In the genomic region with DNA sequence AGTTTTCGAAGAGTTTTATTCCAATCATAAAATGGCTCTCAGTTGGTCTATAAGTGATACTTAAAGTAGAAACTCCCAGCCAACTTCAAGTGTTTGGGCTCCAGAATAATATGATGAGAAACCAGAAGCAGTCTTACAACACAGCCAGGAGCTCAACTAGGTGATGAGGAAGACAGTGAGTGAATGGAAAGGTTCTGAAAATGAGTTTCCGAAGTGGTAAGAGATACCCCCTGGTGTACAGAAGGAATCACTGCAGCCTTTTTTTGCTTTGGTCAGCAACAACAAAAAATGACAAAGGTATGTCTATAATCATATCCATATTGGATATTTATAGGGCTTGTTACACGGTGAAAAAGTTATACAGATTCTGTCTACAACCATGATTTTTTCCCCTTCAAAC, we compare ENCODE assay signal across 10 cellular contexts. TPM values are rescaled to one million over a fixed set of nuclear protein-coding genes. Genes with fewer than 3 reads are reported as not detected.
DNase-seq lines count a peak whose midpoint lies in the region; ATAC-seq and TF ChIP-seq lines count a peak whose summit lies in the region.
"Had no signal": no experiment of that assay in that cellular context is flagged by ENCODE, and none has a peak within 500 bp of the region (broad histone marks: within the 10 kb centered on the region; RNA-seq: fewer than 3 reads in every experiment).

No MANE protein-coding gene starts in this region.

- POLR2A ChIA-PET in RWPE1 (lab: Yijun Ruan, JAX; ENCODE audit: low non-redundant PET): no interaction called here

- H3K27me3 Mint-ChIP-seq in stimulated activated naive B cell treated with anti-CD40 and anti-IgM and Interleukin-4, amounts not matched to agents 10 μg/mL and 1 μg/mL and 100 μg/mL, for 72 hours: peaks cover 0 to 4% of the 10 kb centered on the region in 2 donors
- H3K27me3 Mint-ChIP-seq: activated CD4-positive, alpha-beta T cell treated with anti-CD3 and anti-CD28 coated beads, Interleukin-2, amount 10 ng/mL, durations not matched to agents 24 days and 14 days had no signal

- no peaks in the 10 kb centered on the region for H3K9me3 Mint-ChIP-seq in stimulated activated naive B cell treated with anti-CD40 and anti-IgM and Interleukin-4, amounts not matched to agents 10 μg/mL and 1 μg/mL and 100 μg/mL, for 72 hours
- H3K9me3 Mint-ChIP-seq: activated CD4-positive, alpha-beta T cell treated with anti-CD3 and anti-CD28 coated beads, Interleukin-2, amount 10 ng/mL, durations not matched to agents 24 days and 14 days had no signal

- no peak overlapping the region for H3K4me3 ChIP-seq in AG10803 (ENCODE audit: low read length)
- H3K4me3 ChIP-seq in HL-60 (replicated peaks; ENCODE audit: insufficient read depth, low read length): no peak overlapping the region

- no peak overlapping the region for H3K27ac Mint-ChIP-seq in stimulated activated naive B cell treated with anti-CD40 and anti-IgM and Interleukin-4, amounts not matched to agents 10 μg/mL and 1 μg/mL and 100 μg/mL, for 72 hours
- H3K27ac Mint-ChIP-seq: activated CD4-positive, alpha-beta T cell treated with anti-CD3 and anti-CD28 coated beads, Interleukin-2, amount 10 ng/mL, durations not matched to agents 24 days and 14 days; naive thymus-derived CD8-positive, alpha-beta T cell had no signal

- TF ChIP-seq CTCF in AG10803 (conservative IDR thresholded peaks at IDR 0.05; ENCODE audit: low read length) (peak; percentile 15; the same call in 1 of the 2 replicates), HL-60 (IDR thresholded peaks at IDR 0.05; ENCODE audit: insufficient read depth, low read length) (peak; percentile 10), RWPE1 (conservative IDR thresholded peaks at IDR 0.05; ENCODE audit: low read depth) (peak; percentile 70), foreskin keratinocyte (conservative IDR thresholded peaks at IDR 0.05) (peak; percentile 71)

- no peaks in the 10 kb centered on the region for H3K36me3 Mint-ChIP-seq in stimulated activated naive B cell treated with anti-CD40 and anti-IgM and Interleukin-4, amounts not matched to agents 10 μg/mL and 1 μg/mL and 100 μg/mL, for 72 hours
- H3K36me3 Mint-ChIP-seq: naive thymus-derived CD8-positive, alpha-beta T cell had no signal

- H3K27me3 ChIP-seq in HL-60 (ENCODE audit: insufficient read depth, poor library complexity, severe bottlenecking) (no peaks in the 10 kb centered on the region), foreskin keratinocyte (peaks cover 2% of the 10 kb centered on the region)

- CTCF ChIA-PET in RWPE1 (lab: Yijun Ruan, JAX): interaction anchor here (0.6 to 0.7 kb wide), 2 partner anchors 15 to 419 kb away, joined by 3 to 5 read pairs; no protein-coding TSS in a partner anchor

- ATAC-seq in foreskin keratinocyte (peak; percentile 48), HG03460 (IDR thresholded peaks at IDR 0.05; ENCODE audit: unreplicated experiment) (no peak)
- ATAC-seq in stimulated activated naive B cell treated with anti-CD40 and anti-IgM and Interleukin-4, amounts not matched to agents 10 μg/mL and 1 μg/mL and 100 μg/mL, for 72 hours (replicated peaks): no peak
- ATAC-seq: naive thymus-derived CD8-positive, alpha-beta T cell had no signal

- H3K4me1 Mint-ChIP-seq in stimulated activated naive B cell treated with anti-CD40 and anti-IgM and Interleukin-4, amounts not matched to agents 10 μg/mL and 1 μg/mL and 100 μg/mL, for 72 hours: no peaks in the 10 kb centered on the region
- H3K4me1 Mint-ChIP-seq: activated CD4-positive, alpha-beta T cell treated with anti-CD3 and anti-CD28 coated beads, Interleukin-2, amount 10 ng/mL, durations not matched to agents 24 days and 14 days; naive thymus-derived CD8-positive, alpha-beta T cell had no signal

- no peak overlapping the region for H3K4me3 Mint-ChIP-seq in stimulated activated naive B cell treated with anti-CD40 and anti-IgM and Interleukin-4, amounts not matched to agents 10 μg/mL and 1 μg/mL and 100 μg/mL, for 72 hours
- H3K4me3 Mint-ChIP-seq: activated CD4-positive, alpha-beta T cell treated with anti-CD3 and anti-CD28 coated beads, Interleukin-2, amount 10 ng/mL, durations not matched to agents 24 days and 14 days; naive thymus-derived CD8-positive, alpha-beta T cell had no signal

- H3K4me1 ChIP-seq in foreskin keratinocyte: peaks cover 3% of the 10 kb centered on the region

- H3K27ac ChIP-seq in HL-60 (replicated peaks) (no peak overlapping the region), RWPE1 (no peak overlapping the region), foreskin keratinocyte (no peak overlapping the region)

- DNase-seq in AG10803 (ENCODE audit: low read depth): no peak
- DNase-seq in HL-60 (ENCODE audit: low read depth in 1 of 2, low spot score in 1 of 2): no peak
- DNase-seq in RWPE1 (ENCODE audit: low spot score): peak; percentile 4
- peak in 1 of 2 donors; percentile 12 for DNase-seq in foreskin keratinocyte
- no peak for DNase-seq in ecto neural progenitor cell (ENCODE audit: low spot score)
- no peak for DNase-seq in NCI-H2107 (lab: John Stamatoyannopoulos, UW)
- DNase-seq in stimulated activated naive B cell treated with anti-CD40 and anti-IgM and Interleukin-4, amounts not matched to agents 10 μg/mL and 1 μg/mL and 100 μg/mL, for 72 hours: no peak
- DNase-seq: activated CD4-positive, alpha-beta T cell treated with anti-CD3 and anti-CD28 coated beads, Interleukin-2, amount 10 ng/mL, durations not matched to agents 24 days and 14 days; naive thymus-derived CD8-positive, alpha-beta T cell had no signal

RNA-seq across cellular contexts. Expression of a gene that starts 16.5 kb away (rescaled TPM):
- total RNA-seq in foreskin keratinocyte: not detected in 2 replicates
- polyA plus RNA-seq in foreskin keratinocyte: not detected in 2 replicates
- total RNA-seq: activated CD4-positive, alpha-beta T cell treated with anti-CD3 and anti-CD28 coated beads, Interleukin-2, amount 10 ng/mL, durations not matched to agents 24 days and 14 days; naive thymus-derived CD8-positive, alpha-beta T cell had no signal
- polyA plus RNA-seq: naive thymus-derived CD8-positive, alpha-beta T cell had no signal

RNA-seq across cellular contexts. Expression of a gene that starts 23.5 kb away (rescaled TPM):
- total RNA-seq in foreskin keratinocyte: not detected in 2 replicates
- polyA plus RNA-seq in foreskin keratinocyte: not detected in 2 replicates
- total RNA-seq: activated CD4-positive, alpha-beta T cell treated with anti-CD3 and anti-CD28 coated beads, Interleukin-2, amount 10 ng/mL, durations not matched to agents 24 days and 14 days; naive thymus-derived CD8-positive, alpha-beta T cell had no signal
- polyA plus RNA-seq: naive thymus-derived CD8-positive, alpha-beta T cell had no signal

RNA-seq across cellular contexts. Expression of a gene that starts 23.6 kb away (rescaled TPM):
- total RNA-seq in foreskin keratinocyte: not detected in 2 replicates
- not detected in 2 replicates for polyA plus RNA-seq in foreskin keratinocyte
- total RNA-seq: activated CD4-positive, alpha-beta T cell treated with anti-CD3 and anti-CD28 coated beads, Interleukin-2, amount 10 ng/mL, durations not matched to agents 24 days and 14 days; naive thymus-derived CD8-positive, alpha-beta T cell had no signal
- polyA plus RNA-seq: naive thymus-derived CD8-positive, alpha-beta T cell had no signal

RNA-seq across cellular contexts. Expression of a gene that starts 28.1 kb away (rescaled TPM):
- not detected in 2 replicates for total RNA-seq in foreskin keratinocyte
- polyA plus RNA-seq in foreskin keratinocyte: not detected in 2 replicates
- total RNA-seq: activated CD4-positive, alpha-beta T cell treated with anti-CD3 and anti-CD28 coated beads, Interleukin-2, amount 10 ng/mL, durations not matched to agents 24 days and 14 days; naive thymus-derived CD8-positive, alpha-beta T cell had no signal
- polyA plus RNA-seq: naive thymus-derived CD8-positive, alpha-beta T cell had no signal

RNA-seq across cellular contexts. Expression of a gene that starts 33.3 kb away (rescaled TPM):
- not detected in 2 replicates for total RNA-seq in foreskin keratinocyte
- not detected in 2 replicates for polyA plus RNA-seq in foreskin keratinocyte
- total RNA-seq: activated CD4-positive, alpha-beta T cell treated with anti-CD3 and anti-CD28 coated beads, Interleukin-2, amount 10 ng/mL, durations not matched to agents 24 days and 14 days; naive thymus-derived CD8-positive, alpha-beta T cell had no signal
- polyA plus RNA-seq: naive thymus-derived CD8-positive, alpha-beta T cell had no signal

Comparison
In these comparisons a context has a peak if more than half of its experiments do, and no peak if none do; other contexts are left out.
1. CTCF ChIP-seq: peak in every context shown above with its lines; median percentile 71 in foreskin keratinocyte; 70 in RWPE1; 15 in AG10803; 10 in HL-60.